In the genomic region with DNA sequence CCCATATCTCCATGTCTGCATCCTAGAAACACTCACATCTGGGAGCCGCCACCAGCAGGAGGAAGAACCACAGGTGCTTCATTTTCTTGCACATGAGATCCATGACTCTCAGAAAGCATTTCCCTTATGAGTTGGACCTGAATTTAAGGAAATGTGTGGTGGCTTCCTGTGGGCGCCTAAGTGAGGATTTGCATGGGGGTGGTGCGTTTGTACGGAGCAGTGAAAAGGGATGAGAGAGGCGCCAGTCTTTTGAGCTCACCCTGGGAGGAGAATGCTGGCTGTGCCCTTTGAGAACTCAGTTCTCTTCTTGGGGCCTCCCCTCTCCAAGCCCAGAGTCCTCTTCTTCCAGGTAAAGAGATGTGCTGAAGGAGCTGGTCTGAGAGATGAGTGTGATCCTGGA, we compare ENCODE assay signal across 18 cellular contexts.
"Had no signal": no experiment of that assay in that cellular context is flagged by ENCODE, and none has a peak within 500 bp of the region (broad histone marks: within the 10 kb centered on the region; RNA-seq: fewer than 3 reads in every experiment).

No MANE protein-coding gene starts in this region.

- H3K4me2 ChIP-seq: SK-N-SH had no signal

- DNase-seq: activated CD8-positive, alpha-beta T cell treated with anti-CD3 and anti-CD28 coated beads for 36 hours; anterior cingulate cortex; caudate nucleus; NCI-H1048; NCI-H510A; RPMI8226; SK-N-SH had no signal

- H3K9me3 ChIP-seq: adrenal gland, breast epithelium, colonic mucosa, SJCRH30, SK-N-SH had no signal

- H3K36me3 ChIP-seq: adrenal gland, breast epithelium, colonic mucosa, SJCRH30 had no signal

- H3K27ac ChIP-seq: adrenal gland, breast epithelium, colonic mucosa, SJCRH30, VCaP had no signal

- ATAC-seq: activated CD8-positive, alpha-beta T cell treated with anti-CD3 and anti-CD28 coated beads for 36 hours; Right ventricle myocardium inferior had no signal

- H3K9me2 ChIP-seq: SK-N-SH had no signal

- H3K9me3 Mint-ChIP-seq: activated CD8-positive, alpha-beta T cell treated with anti-CD3 and anti-CD28 coated beads for 36 hours; activated T-cell treated with anti-CD3 and anti-CD28 coated beads, Interleukin-2, amount 50 U/mL, for 72 hours; activated T-helper 2 cell treated with anti-CD3 and anti-CD28 coated beads, Interferon-gamma antibody, Interleukin-2, Interleukin-4, amounts not matched to agents 10 μg/mL and 5 μg/mL and 100 μg/mL, durations not matched to agents 14 hours and 24 hours and 36 hours had no signal

- H3K4me1 ChIP-seq: adrenal gland, breast epithelium, colonic mucosa, SJCRH30 had no signal

- H3K27me3 ChIP-seq: adrenal gland, breast epithelium, colonic mucosa, SJCRH30 had no signal

- H3K4me3 ChIP-seq: adrenal gland, breast epithelium, colonic mucosa, SJCRH30 had no signal

- H3K4me1 Mint-ChIP-seq: activated naive CD4-positive, alpha-beta T cell treated with anti-CD3 and anti-CD28 coated beads, Interleukin-2, amount 10 ng/mL, durations not matched to agents 7 days and 5 days; activated naive CD8-positive, alpha-beta T cell treated with anti-CD3 and anti-CD28 coated beads, Interleukin-2, amount 10 ng/mL, durations not matched to agents 7 days and 5 days had no signal

- H3K4me3 Mint-ChIP-seq: activated CD4-positive, alpha-beta T cell treated with anti-CD3 and anti-CD28 coated beads for 36 hours; activated CD8-positive, alpha-beta T cell treated with anti-CD3 and anti-CD28 coated beads for 36 hours; activated naive CD4-positive, alpha-beta T cell treated with anti-CD3 and anti-CD28 coated beads, Interleukin-2, amount 10 ng/mL, durations not matched to agents 7 days and 5 days; activated naive CD8-positive, alpha-beta T cell treated with anti-CD3 and anti-CD28 coated beads, Interleukin-2, amount 10 ng/mL, durations not matched to agents 7 days and 5 days; activated T-cell treated with anti-CD3 and anti-CD28 coated beads, Interleukin-2, amount 50 U/mL, for 72 hours had no signal

- H3K27ac Mint-ChIP-seq: activated CD4-positive, alpha-beta T cell treated with anti-CD3 and anti-CD28 coated beads for 36 hours; activated CD8-positive, alpha-beta T cell treated with anti-CD3 and anti-CD28 coated beads for 36 hours; activated naive CD4-positive, alpha-beta T cell treated with anti-CD3 and anti-CD28 coated beads, Interleukin-2, amount 10 ng/mL, durations not matched to agents 7 days and 5 days; activated naive CD8-positive, alpha-beta T cell treated with anti-CD3 and anti-CD28 coated beads, Interleukin-2, amount 10 ng/mL, durations not matched to agents 7 days and 5 days; activated T-cell treated with anti-CD3 and anti-CD28 coated beads, Interleukin-2, amount 50 U/mL, for 72 hours; activated T-helper 2 cell treated with anti-CD3 and anti-CD28 coated beads, Interferon-gamma antibody, Interleukin-2, Interleukin-4, amounts not matched to agents 10 μg/mL and 5 μg/mL and 100 μg/mL, durations not matched to agents 14 hours and 24 hours and 36 hours had no signal

- H3K36me3 Mint-ChIP-seq: activated naive CD4-positive, alpha-beta T cell treated with anti-CD3 and anti-CD28 coated beads, Interleukin-2, amount 10 ng/mL, durations not matched to agents 7 days and 5 days; activated naive CD8-positive, alpha-beta T cell treated with anti-CD3 and anti-CD28 coated beads, Interleukin-2, amount 10 ng/mL, durations not matched to agents 7 days and 5 days had no signal
